In genomic region chr9:269255-269833, GRCh38 we compare ENCODE assay signal across 9 cellular contexts. TPM values are rescaled to one million over a fixed set of nuclear protein-coding genes. Genes with fewer than 3 reads are reported as not detected.
DNase-seq lines count a peak whose midpoint lies in the region; ATAC-seq, FAIRE-seq and TF ChIP-seq lines count a peak whose summit lies in the region.
"Not testable (repeated sequence)": the region's sequence is repeated elsewhere in the genome, so short reads cannot be mapped to it uniquely, and the experiment has no call there.
"Had no signal": no experiment of that assay in that cellular context is flagged by ENCODE, and none has a peak within 500 bp of the region (broad histone marks: within the 10 kb centered on the region; RNA-seq: fewer than 3 reads in every experiment).

No MANE protein-coding gene starts in this region.

- not testable (repeated sequence) for H3K4me3 ChIP-seq in HL-60 (replicated peaks; ENCODE audit: insufficient read depth, low read length); K562
- H3K4me3 ChIP-seq in neutrophil (ENCODE audit: low read depth in 1 of 2, low read length in 1 of 2): peak overlapping the region; percentile 15 to 54

- not testable (repeated sequence) for H3K4me2 ChIP-seq in K562 (ENCODE audit: insufficient read depth, low read length)

- H3K27me3 Mint-ChIP-seq in CD4-positive, alpha-beta T cell; T-helper 2 cell treated with Interferon-gamma antibody and Interleukin-4, amounts not matched to agents 5 μg/mL and 100 μg/mL, for 36 hours (ENCODE audit: low read depth); activated CD8-positive, alpha-beta T cell treated with anti-CD3 and anti-CD28 coated beads for 36 hours; activated T-helper 1 cell treated with anti-CD3 and anti-CD28 coated beads, Interleukin-12 subunit alpha, Interleukin-12 subunit beta, Interleukin-2, Interleukin-4 antibody, amounts not matched to agents 30 ng/mL and 10 ng/mL and 1 ng/mL, durations not matched to agents 14 hours and 24 hours and 36 hours (ENCODE audit: insufficient read depth); memory B cell: not testable (repeated sequence)

- H3K36me3 ChIP-seq in K562 (ENCODE audit: control insufficient read depth, insufficient read depth, low read length); neutrophil: not testable (repeated sequence)

- H3K4me1 ChIP-seq in K562 (replicated peaks in 1 of 2; ENCODE audit: control insufficient read depth in 2 of 2, insufficient read depth in 2 of 2, low read length in 2 of 2) (peaks cover 0 to 36% of the 10 kb centered on the region in 2 experiments; a peak in 2 of 5 replicates), neutrophil (ENCODE audit: control insufficient read depth in 1 of 2, insufficient read depth in 1 of 2, low read depth in 1 of 2, low read length in 1 of 2) (peaks cover 87 to 95% of the 10 kb centered on the region in 2 experiments)

- not testable (repeated sequence) for H3K4me3 Mint-ChIP-seq in CD4-positive, alpha-beta T cell; T-helper 2 cell treated with Interferon-gamma antibody and Interleukin-4, amounts not matched to agents 5 μg/mL and 100 μg/mL, for 36 hours; activated CD8-positive, alpha-beta T cell treated with anti-CD3 and anti-CD28 coated beads for 36 hours; activated T-helper 1 cell treated with anti-CD3 and anti-CD28 coated beads, Interleukin-12 subunit alpha, Interleukin-12 subunit beta, Interleukin-2, Interleukin-4 antibody, amounts not matched to agents 30 ng/mL and 10 ng/mL and 1 ng/mL, durations not matched to agents 14 hours and 24 hours and 36 hours; memory B cell

- not testable (repeated sequence) for DNase-seq in CD4-positive, alpha-beta T cell; T-helper 2 cell treated with Interferon-gamma antibody and Interleukin-4, amounts not matched to agents 5 μg/mL and 100 μg/mL, for 36 hours (ENCODE audit: low spot score); activated CD8-positive, alpha-beta T cell treated with anti-CD3 and anti-CD28 coated beads for 36 hours; activated T-helper 1 cell treated with anti-CD3 and anti-CD28 coated beads, Interleukin-12 subunit alpha, Interleukin-12 subunit beta, Interleukin-2, Interleukin-4 antibody, amounts not matched to agents 30 ng/mL and 10 ng/mL and 1 ng/mL, durations not matched to agents 14 hours and 24 hours and 36 hours (ENCODE audit: low spot score); K562 (ENCODE audit: extremely low read depth in 1 of 4, low spot score in 3 of 4); memory B cell (ENCODE audit: low spot score in 2 of 2)
- peak in 1 of 2 experiments; percentile 45 for DNase-seq in HL-60 (ENCODE audit: low read depth in 1 of 2, low spot score in 1 of 2)

- H3K27ac Mint-ChIP-seq in CD4-positive, alpha-beta T cell: peak overlapping the region; percentile 62
- H3K27ac Mint-ChIP-seq in T-helper 2 cell treated with Interferon-gamma antibody and Interleukin-4, amounts not matched to agents 5 μg/mL and 100 μg/mL, for 36 hours: peak overlapping the region; percentile 55
- peak overlapping the region; percentile 37 for H3K27ac Mint-ChIP-seq in activated CD8-positive, alpha-beta T cell treated with anti-CD3 and anti-CD28 coated beads for 36 hours
- H3K27ac Mint-ChIP-seq in activated T-helper 1 cell treated with anti-CD3 and anti-CD28 coated beads, Interleukin-12 subunit alpha, Interleukin-12 subunit beta, Interleukin-2, Interleukin-4 antibody, amounts not matched to agents 30 ng/mL and 10 ng/mL and 1 ng/mL, durations not matched to agents 14 hours and 24 hours and 36 hours: peak overlapping the region; percentile 67
- H3K27ac Mint-ChIP-seq in memory B cell: peak overlapping the region; percentile 29

- ATAC-seq in CD4-positive, alpha-beta T cell (ENCODE audit: poor library complexity); activated CD8-positive, alpha-beta T cell treated with anti-CD3 and anti-CD28 coated beads for 36 hours; K562; memory B cell (ENCODE audit: low read depth): not testable (repeated sequence)

- not testable (repeated sequence) for BruUV-seq in K562 (replicated peaks; lab: Mats Ljungman, UMichigan)

- not testable (repeated sequence) for H3K27me3 ChIP-seq in CD4-positive, alpha-beta T cell (ENCODE audit: control insufficient read depth, insufficient read depth, low read length); HL-60 (ENCODE audit: insufficient read depth, poor library complexity, severe bottlenecking); K562 (ENCODE audit: control insufficient read depth in 2 of 2, insufficient read depth in 2 of 2, low read length in 2 of 2); neutrophil

- POLR2A ChIA-PET in CD4-positive, alpha-beta T cell (lab: Charles Lee); activated CD8-positive, alpha-beta T cell treated with anti-CD3 and anti-CD28 coated beads for 36 hours (lab: Charles Lee): not testable (repeated sequence)
- POLR2A ChIA-PET in K562 (lab: Yijun Ruan, JAX): interaction anchor here (0.6 to 1.0 kb wide), 3 partner anchors 8 to 22 kb away, joined by 3 to 4 read pairs (median 3); no protein-coding TSS in a partner anchor

- TF ChIP-seq EP300 in K562 (IDR thresholded peaks at IDR 0.05; ENCODE audit: low read length): not testable (repeated sequence)

- not testable (repeated sequence) for FAIRE-seq in K562 (lab: Jason Lieb, UNC)

- TF ChIP-seq RAD21 in K562 (CRISPR knock-in tag; conservative IDR thresholded peaks at IDR 0.05 in 1 of 2, IDR thresholded peaks at IDR 0.05 in 1 of 2): not testable (repeated sequence)

- TF ChIP-seq CTCF in CD4-positive, alpha-beta T cell (IDR thresholded peaks at IDR 0.05); HL-60 (IDR thresholded peaks at IDR 0.05; ENCODE audit: insufficient read depth, low read length); activated CD8-positive, alpha-beta T cell treated with anti-CD3 and anti-CD28 coated beads for 36 hours (IDR thresholded peaks at IDR 0.05); K562 (IDR thresholded peaks at IDR 0.05 in 2 of 3, conservative IDR thresholded peaks at IDR 0.05 in 1 of 3; ENCODE audit: insufficient read depth in 2 of 3, low read depth in 1 of 3, low read length in 3 of 3); neutrophil (IDR thresholded peaks at IDR 0.05): not testable (repeated sequence)

- intact Hi-C loops in CD4-positive, alpha-beta T cell (cut with DNase I, micrococcal nuclease); activated CD8-positive, alpha-beta T cell treated with anti-CD3 and anti-CD28 coated beads for 36 hours (cut with micrococcal nuclease); activated T-helper 1 cell treated with anti-CD3 and anti-CD28 coated beads, Interleukin-12 subunit alpha, Interleukin-12 subunit beta, Interleukin-2, Interleukin-4 antibody, amounts not matched to agents 30 ng/mL and 10 ng/mL and 1 ng/mL, durations not matched to agents 14 hours and 24 hours and 36 hours (cut with micrococcal nuclease); K562 (cut with micrococcal nuclease): not testable (repeated sequence)

- peaks cover 46% of the 10 kb centered on the region for H3K4me1 Mint-ChIP-seq in CD4-positive, alpha-beta T cell (ENCODE audit: low read depth)
- peaks cover 60% of the 10 kb centered on the region for H3K4me1 Mint-ChIP-seq in T-helper 2 cell treated with Interferon-gamma antibody and Interleukin-4, amounts not matched to agents 5 μg/mL and 100 μg/mL, for 36 hours (ENCODE audit: low read depth)
- peaks cover 27% of the 10 kb centered on the region for H3K4me1 Mint-ChIP-seq in activated CD8-positive, alpha-beta T cell treated with anti-CD3 and anti-CD28 coated beads for 36 hours (ENCODE audit: low read depth)
- peaks cover 62% of the 10 kb centered on the region for H3K4me1 Mint-ChIP-seq in activated T-helper 1 cell treated with anti-CD3 and anti-CD28 coated beads, Interleukin-12 subunit alpha, Interleukin-12 subunit beta, Interleukin-2, Interleukin-4 antibody, amounts not matched to agents 30 ng/mL and 10 ng/mL and 1 ng/mL, durations not matched to agents 14 hours and 24 hours and 36 hours (ENCODE audit: low read depth)
- H3K4me1 Mint-ChIP-seq in memory B cell: peaks cover 27% of the 10 kb centered on the region

- not testable (repeated sequence) for H3K9me3 Mint-ChIP-seq in CD4-positive, alpha-beta T cell; T-helper 2 cell treated with Interferon-gamma antibody and Interleukin-4, amounts not matched to agents 5 μg/mL and 100 μg/mL, for 36 hours; activated CD8-positive, alpha-beta T cell treated with anti-CD3 and anti-CD28 coated beads for 36 hours; activated T-helper 1 cell treated with anti-CD3 and anti-CD28 coated beads, Interleukin-12 subunit alpha, Interleukin-12 subunit beta, Interleukin-2, Interleukin-4 antibody, amounts not matched to agents 30 ng/mL and 10 ng/mL and 1 ng/mL, durations not matched to agents 14 hours and 24 hours and 36 hours; memory B cell

- H2AFZ ChIP-seq in K562 (ENCODE audit: low read depth, low read length): not testable (repeated sequence)

- not testable (repeated sequence) for H3K9me1 ChIP-seq in K562 (ENCODE audit: control insufficient read depth, insufficient read depth, low read length)

- not testable (repeated sequence) for H3K9ac ChIP-seq in K562 (ENCODE audit: insufficient read depth in 1 of 2, low read depth in 2 of 2, low read length in 2 of 2)

- H3K79me2 ChIP-seq in K562 (ENCODE audit: control insufficient read depth, insufficient read depth, low read length): peaks cover 22% of the 10 kb centered on the region

- in situ Hi-C loops in K562 (cut with MboI): not testable (repeated sequence)

- WGBS in K562 (ENCODE audit: insufficient coverage, low coverage, missing lambda C conversion rate): 81% methylated on average over 4 of the region's 6 CpGs

- not testable (repeated sequence) for H4K20me1 ChIP-seq in K562 (replicated peaks; ENCODE audit: control insufficient read depth, insufficient read depth, low read length)

- H3K27ac ChIP-seq in CD4-positive, alpha-beta T cell (ENCODE audit: low read depth, low read length): not testable (repeated sequence)
- H3K27ac ChIP-seq in HL-60 (replicated peaks) (peak overlapping the region; percentile 88), K562 (ENCODE audit: extremely low read depth, low read depth, low read length) (peak overlapping the region; percentile 25; the same call in 1 of the 3 replicates), neutrophil (peak overlapping the region; percentile 99)

- not testable (repeated sequence) for H3K9me3 ChIP-seq in CD4-positive, alpha-beta T cell (ENCODE audit: control insufficient read depth, low read length); K562 (replicated peaks; ENCODE audit: control insufficient read depth, insufficient read depth, low read depth, low read length); neutrophil

- CTCF ChIA-PET in CD4-positive, alpha-beta T cell (lab: Charles Lee): interaction anchor here (0.8 kb wide), 1 partner anchor 11 kb away, joined by 3 read pairs; no protein-coding TSS in a partner anchor
- CTCF ChIA-PET in activated CD8-positive, alpha-beta T cell treated with anti-CD3 and anti-CD28 coated beads for 36 hours (lab: Charles Lee): interaction anchor here (1.6 kb wide), 1 partner anchor 53 kb away, joined by 4 read pairs; no protein-coding TSS in a partner anchor
- CTCF ChIA-PET in K562 (lab: Yijun Ruan, JAX; ENCODE audit: low intra/inter-chr PET ratio): not testable (repeated sequence)

- not testable (repeated sequence) for TF ChIP-seq POLR2A in K562 (conservative IDR thresholded peaks at IDR 0.05)

- H3K36me3 Mint-ChIP-seq in CD4-positive, alpha-beta T cell (ENCODE audit: low read depth): peaks cover 16% of the 10 kb centered on the region
- H3K36me3 Mint-ChIP-seq in T-helper 2 cell treated with Interferon-gamma antibody and Interleukin-4, amounts not matched to agents 5 μg/mL and 100 μg/mL, for 36 hours (ENCODE audit: low read depth): peaks cover 35% of the 10 kb centered on the region
- H3K36me3 Mint-ChIP-seq in activated CD8-positive, alpha-beta T cell treated with anti-CD3 and anti-CD28 coated beads for 36 hours (ENCODE audit: low read depth): peaks cover 17% of the 10 kb centered on the region
- peaks cover 11% of the 10 kb centered on the region for H3K36me3 Mint-ChIP-seq in activated T-helper 1 cell treated with anti-CD3 and anti-CD28 coated beads, Interleukin-12 subunit alpha, Interleukin-12 subunit beta, Interleukin-2, Interleukin-4 antibody, amounts not matched to agents 30 ng/mL and 10 ng/mL and 1 ng/mL, durations not matched to agents 14 hours and 24 hours and 36 hours (ENCODE audit: low read depth)
- not testable (repeated sequence) for H3K36me3 Mint-ChIP-seq in memory B cell

RNA-seq across cellular contexts. Expression of gene DOCK8, which starts 54.7 kb away (rescaled TPM):
- 100 to 1,000 TPM; 123 to 126 TPM for total RNA-seq in CD4-positive, alpha-beta T cell
- 100 to 1,000 TPM; 163 to 166 TPM for total RNA-seq in activated CD8-positive, alpha-beta T cell treated with anti-CD3 and anti-CD28 coated beads for 36 hours
- total RNA-seq in activated T-helper 1 cell treated with anti-CD3 and anti-CD28 coated beads, Interleukin-12 subunit alpha, Interleukin-12 subunit beta, Interleukin-2, Interleukin-4 antibody, amounts not matched to agents 30 ng/mL and 10 ng/mL and 1 ng/mL, durations not matched to agents 14 hours and 24 hours and 36 hours: 120 and 122 TPM in 2 replicates
- 66.2 and 95.4 TPM in 2 replicates for total RNA-seq in K562 (2011; cell fraction: chromatin; rRNA removed; ENCODE audit: low replicate concordance)
- 34.0 and 43.2 TPM in 2 replicates for total RNA-seq in K562 (2011; cell fraction: nucleolus; rRNA removed)
- total RNA-seq in K562 (2011; cell fraction: nucleoplasm; rRNA removed): 56.7 and 77.1 TPM in 2 replicates
- 25.1 and 33.4 TPM in 2 replicates for total RNA-seq in K562 (2014; rRNA removed)
- total RNA-seq in K562 (2014; rRNA removed; fragmentation: Illumina TruSeq; extraction: Trizol): 27.3 and 28.7 TPM in 2 replicates
- total RNA-seq in K562 (2015; rRNA removed; fragmentation: Illumina TruSeq; extraction: Trizol): 32.4 and 34.3 TPM in 2 replicates
- 49.4 and 53.8 TPM in 2 replicates for total RNA-seq in K562 (2021)
- 15.3 and 34.5 TPM in 2 replicates for polyA plus RNA-seq in K562 (2011; rRNA removed)
- 11.0 and 29.6 TPM in 2 replicates for polyA plus RNA-seq in K562 (2011; cell fraction: cytosol; rRNA removed)
- 25.1 and 49.4 TPM in 2 replicates for polyA plus RNA-seq in K562 (2011; cell fraction: nucleus; rRNA removed)
- 26.9 and 57.9 TPM in 2 replicates for polyA plus RNA-seq in K562 (2012)
- polyA plus RNA-seq in K562 (2014; fragmentation: Illumina TruSeq; extraction: Trizol): 30.9 and 32.8 TPM in 2 replicates
- 10 to 100 TPM; 14.4 to 14.5 TPM for polyA plus RNA-seq in K562 (2014; fragmentation: Nextera tagmentation; extraction: Ambion mirVana)
- 19.6 and 23.4 TPM in 2 replicates for polyA plus RNA-seq in K562 (2014; rRNA removed)
- polyA minus RNA-seq in K562 (2011; rRNA and poly(A)+ RNA removed): 33.3 and 80.3 TPM in 2 replicates
- polyA minus RNA-seq in K562 (2011; cell fraction: cytosol; rRNA and poly(A)+ RNA removed): 19.0 and 43.3 TPM in 2 replicates
- polyA minus RNA-seq in K562 (2011; cell fraction: nucleus; rRNA and poly(A)+ RNA removed): 32.4 and 104 TPM in 2 replicates
- total RNA-seq: A172 had no signal
